Comparison of ENCODE assay signal across 3 cellular contexts in genomic region chr9:116626762-116627161, GRCh38.
TF ChIP-seq lines count a peak whose summit lies in the region.

No MANE protein-coding gene starts in this region.

TF ChIP-seq in GM23338, 12 proteins besides CTCF, POLR2A, EP300 and RAD21 (continued from another document):
- TF ChIP-seq, protein P1, sequence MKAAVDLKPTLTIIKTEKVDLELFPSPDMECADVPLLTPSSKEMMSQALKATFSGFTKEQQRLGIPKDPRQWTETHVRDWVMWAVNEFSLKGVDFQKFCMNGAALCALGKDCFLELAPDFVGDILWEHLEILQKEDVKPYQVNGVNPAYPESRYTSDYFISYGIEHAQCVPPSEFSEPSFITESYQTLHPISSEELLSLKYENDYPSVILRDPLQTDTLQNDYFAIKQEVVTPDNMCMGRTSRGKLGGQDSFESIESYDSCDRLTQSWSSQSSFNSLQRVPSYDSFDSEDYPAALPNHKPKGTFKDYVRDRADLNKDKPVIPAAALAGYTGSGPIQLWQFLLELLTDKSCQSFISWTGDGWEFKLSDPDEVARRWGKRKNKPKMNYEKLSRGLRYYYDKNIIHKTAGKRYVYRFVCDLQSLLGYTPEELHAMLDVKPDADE (IDR thresholded peaks at IDR 0.05), result no peak
- TF ChIP-seq REST (IDR thresholded peaks at IDR 0.05; ENCODE audit: unreplicated experiment) (no peak), NANOG (IDR thresholded peaks at IDR 0.05; ENCODE audit: borderline replicate concordance) (no peak), STAT1 (IDR thresholded peaks at IDR 0.05; ENCODE audit: unreplicated experiment) (no peak), POLR2AphosphoS5 (IDR thresholded peaks at IDR 0.05; ENCODE audit: low read depth) (no peak), CREB1 (CRISPR knock-in tag; IDR thresholded peaks at IDR 0.05; ENCODE audit: low read depth) (no peak), EZH2phosphoT487 (IDR thresholded peaks at IDR 0.05; ENCODE audit: unreplicated experiment) (no peak), EZH2 (IDR thresholded peaks at IDR 0.05; ENCODE audit: low read depth, unreplicated experiment) (no peak)

TF ChIP-seq in SK-N-SH, 30 proteins besides CTCF, POLR2A, EP300 and RAD21 (continued from another document):
- TF ChIP-seq REST (IDR thresholded peaks at IDR 0.05; ENCODE audit: low read depth, low read length) (no peak), RFX5 (IDR thresholded peaks at IDR 0.05; ENCODE audit: low read length) (no peak), ZBTB33 (IDR thresholded peaks at IDR 0.05; ENCODE audit: borderline replicate concordance, low read depth) (no peak), USF2 (IDR thresholded peaks at IDR 0.05; ENCODE audit: borderline replicate concordance, low read depth, low read length) (no peak), MAX (IDR thresholded peaks at IDR 0.05; ENCODE audit: low read depth) (no peak), MXI1 (IDR thresholded peaks at IDR 0.05; ENCODE audit: low read depth, low read length) (peak; percentile 35; the same call in 1 of the 2 replicates), GATA2 (CRISPR knock-in tag; IDR thresholded peaks at IDR 0.05) (peak; percentile 88), CHD2 (IDR thresholded peaks at IDR 0.05; ENCODE audit: low read length, partially characterized antibody) (peak; percentile 58), ELF1 (IDR thresholded peaks at IDR 0.05) (no peak)

TF ChIP-seq in SK-N-SH treated with all-trans-retinoic acid at 6 μM for 48 hours, 23 proteins besides CTCF, POLR2A, EP300 and RAD21 (continued from another document):
- TF ChIP-seq, protein P2, sequence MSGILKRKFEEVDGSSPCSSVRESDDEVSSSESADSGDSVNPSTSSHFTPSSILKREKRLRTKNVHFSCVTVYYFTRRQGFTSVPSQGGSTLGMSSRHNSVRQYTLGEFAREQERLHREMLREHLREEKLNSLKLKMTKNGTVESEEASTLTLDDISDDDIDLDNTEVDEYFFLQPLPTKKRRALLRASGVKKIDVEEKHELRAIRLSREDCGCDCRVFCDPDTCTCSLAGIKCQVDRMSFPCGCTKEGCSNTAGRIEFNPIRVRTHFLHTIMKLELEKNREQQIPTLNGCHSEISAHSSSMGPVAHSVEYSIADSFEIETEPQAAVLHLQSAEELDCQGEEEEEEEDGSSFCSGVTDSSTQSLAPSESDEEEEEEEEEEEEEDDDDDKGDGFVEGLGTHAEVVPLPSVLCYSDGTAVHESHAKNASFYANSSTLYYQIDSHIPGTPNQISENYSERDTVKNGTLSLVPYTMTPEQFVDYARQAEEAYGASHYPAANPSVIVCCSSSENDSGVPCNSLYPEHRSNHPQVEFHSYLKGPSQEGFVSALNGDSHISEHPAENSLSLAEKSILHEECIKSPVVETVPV (CRISPR knock-in tag; IDR thresholded peaks at IDR 0.05), result no peak
- TF ChIP-seq ARNTL (CRISPR knock-in tag; IDR thresholded peaks at IDR 0.05; ENCODE audit: borderline replicate concordance, low read depth) (no peak), TCF4 (CRISPR knock-in tag; IDR thresholded peaks at IDR 0.05; ENCODE audit: borderline replicate concordance) (peak; percentile 87)
- TF ChIP-seq, protein P3, sequence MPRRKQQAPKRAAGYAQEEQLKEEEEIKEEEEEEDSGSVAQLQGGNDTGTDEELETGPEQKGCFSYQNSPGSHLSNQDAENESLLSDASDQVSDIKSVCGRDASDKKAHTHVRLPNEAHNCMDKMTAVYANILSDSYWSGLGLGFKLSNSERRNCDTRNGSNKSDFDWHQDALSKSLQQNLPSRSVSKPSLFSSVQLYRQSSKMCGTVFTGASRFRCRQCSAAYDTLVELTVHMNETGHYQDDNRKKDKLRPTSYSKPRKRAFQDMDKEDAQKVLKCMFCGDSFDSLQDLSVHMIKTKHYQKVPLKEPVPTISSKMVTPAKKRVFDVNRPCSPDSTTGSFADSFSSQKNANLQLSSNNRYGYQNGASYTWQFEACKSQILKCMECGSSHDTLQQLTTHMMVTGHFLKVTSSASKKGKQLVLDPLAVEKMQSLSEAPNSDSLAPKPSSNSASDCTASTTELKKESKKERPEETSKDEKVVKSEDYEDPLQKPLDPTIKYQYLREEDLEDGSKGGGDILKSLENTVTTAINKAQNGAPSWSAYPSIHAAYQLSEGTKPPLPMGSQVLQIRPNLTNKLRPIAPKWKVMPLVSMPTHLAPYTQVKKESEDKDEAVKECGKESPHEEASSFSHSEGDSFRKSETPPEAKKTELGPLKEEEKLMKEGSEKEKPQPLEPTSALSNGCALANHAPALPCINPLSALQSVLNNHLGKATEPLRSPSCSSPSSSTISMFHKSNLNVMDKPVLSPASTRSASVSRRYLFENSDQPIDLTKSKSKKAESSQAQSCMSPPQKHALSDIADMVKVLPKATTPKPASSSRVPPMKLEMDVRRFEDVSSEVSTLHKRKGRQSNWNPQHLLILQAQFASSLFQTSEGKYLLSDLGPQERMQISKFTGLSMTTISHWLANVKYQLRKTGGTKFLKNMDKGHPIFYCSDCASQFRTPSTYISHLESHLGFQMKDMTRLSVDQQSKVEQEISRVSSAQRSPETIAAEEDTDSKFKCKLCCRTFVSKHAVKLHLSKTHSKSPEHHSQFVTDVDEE (CRISPR knock-in tag; IDR thresholded peaks at IDR 0.05), result peak; percentile 88
